ENCODE assay signal across 8 cellular contexts in the genomic region with DNA sequence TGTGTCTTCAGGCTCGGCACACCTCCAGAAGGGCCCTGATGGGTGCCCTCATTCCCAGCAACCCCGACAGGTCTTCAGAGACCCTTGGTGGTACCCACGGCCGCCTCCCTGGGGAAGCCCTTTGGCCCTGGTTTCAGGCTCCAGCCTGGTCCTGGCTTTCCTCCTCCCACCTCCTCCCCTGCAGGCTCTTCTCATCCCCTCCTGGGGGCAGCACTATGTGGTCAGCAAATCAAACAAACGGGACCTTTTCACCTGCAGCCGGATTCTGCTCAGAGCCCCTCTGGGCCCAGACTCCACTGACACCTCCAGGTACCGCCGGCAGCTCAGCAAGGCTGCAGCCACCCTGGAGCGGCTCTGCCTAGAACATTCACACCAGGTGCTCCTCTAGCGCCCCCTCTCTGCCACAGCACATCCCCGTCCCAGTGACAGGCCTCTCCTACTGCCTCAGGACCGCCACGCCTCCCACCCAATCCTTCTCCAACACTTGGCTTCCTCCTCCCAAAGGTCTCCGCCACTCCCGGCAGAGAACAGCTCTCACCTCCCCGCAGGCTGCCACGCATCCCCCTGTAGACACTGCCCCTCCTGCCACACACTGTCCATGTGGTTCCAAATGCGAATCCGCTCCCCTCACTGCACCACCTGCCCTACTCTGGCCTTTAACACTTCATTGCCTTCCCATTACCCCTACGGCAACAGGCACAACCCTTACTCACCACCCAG. TPM values are rescaled to one million over a fixed set of nuclear protein-coding genes. Genes with fewer than 3 reads are reported as not detected.
DNase-seq lines count a peak whose midpoint lies in the region; ATAC-seq and TF ChIP-seq lines count a peak whose summit lies in the region.

No MANE protein-coding gene starts in this region.

- H3K36me3 Mint-ChIP-seq in central memory CD8-positive, alpha-beta T cell (ENCODE audit: insufficient read depth): peaks cover 96% of the 10 kb centered on the region
- peaks cover 5 to 34% of the 10 kb centered on the region in 2 donors for H3K36me3 Mint-ChIP-seq in naive B cell
- peaks cover 46% of the 10 kb centered on the region for H3K36me3 Mint-ChIP-seq in activated T-helper 2 cell treated with anti-CD3 and anti-CD28 coated beads, Interferon-gamma antibody, Interleukin-2, Interleukin-4, amounts not matched to agents 10 μg/mL and 5 μg/mL and 100 μg/mL, durations not matched to agents 14 hours and 24 hours and 36 hours (ENCODE audit: low read depth)

- no peaks in the 10 kb centered on the region for H3K27me3 Mint-ChIP-seq in central memory CD8-positive, alpha-beta T cell
- no peaks in the 10 kb centered on the region for H3K27me3 Mint-ChIP-seq in naive B cell
- no peaks in the 10 kb centered on the region for H3K27me3 Mint-ChIP-seq in activated T-helper 2 cell treated with anti-CD3 and anti-CD28 coated beads, Interferon-gamma antibody, Interleukin-2, Interleukin-4, amounts not matched to agents 10 μg/mL and 5 μg/mL and 100 μg/mL, durations not matched to agents 14 hours and 24 hours and 36 hours (ENCODE audit: low read depth)

- H3K27me3 ChIP-seq in heart right ventricle: no peaks in the 10 kb centered on the region

- peaks cover 0 to 99% (median 14%) of the 10 kb centered on the region in 9 donors for H3K36me3 ChIP-seq in heart right ventricle

- H3K4me3 ChIP-seq in heart right ventricle: no peak overlapping the region

- 77 to 81% methylated on average over 20 of the region's 20 CpGs for WGBS in heart right ventricle, 2 donors

- H3K27ac ChIP-seq in heart right ventricle: no peak overlapping the region

- DNase-seq in heart right ventricle (no peak), Right ventricle myocardium superior (no peak), OCI-M1 (lab: John Stamatoyannopoulos, UW) (peak; percentile 36), naive B cell (peak; percentile 39), DMS114 treated with DMSO at 0.1 percent for 48 hours (lab: John Stamatoyannopoulos, UW; ENCODE audit: unreplicated experiment) (no peak)
- peak in 1 of 2 donors; percentile 32 for DNase-seq in central memory CD8-positive, alpha-beta T cell (ENCODE audit: low spot score in 2 of 2)
- DNase-seq in activated CD4-positive, CD25-positive, alpha-beta regulatory T cell treated with anti-CD3 and anti-CD28 coated beads, Interleukin-2, amount 50 U/mL, for 72 hours: no peak
- DNase-seq in activated T-helper 2 cell treated with anti-CD3 and anti-CD28 coated beads, Interferon-gamma antibody, Interleukin-2, Interleukin-4, amounts not matched to agents 10 μg/mL and 5 μg/mL and 100 μg/mL, durations not matched to agents 14 hours and 24 hours and 36 hours (ENCODE audit: low spot score): no peak

- ATAC-seq in heart right ventricle: peak in 1 of 8 donors; percentile 24
- ATAC-seq in Right ventricle myocardium superior (ENCODE audit: poor library complexity): no peak
- peak; percentile 29 for ATAC-seq in central memory CD8-positive, alpha-beta T cell (replicated peaks; ENCODE audit: extremely low read depth, poor library complexity, severe bottlenecking)
- peak; percentile 37 to 40 for ATAC-seq in naive B cell (ENCODE audit: low read depth in 2 of 2)

- peaks cover 6 to 26% (median 17%) of the 10 kb centered on the region in 9 donors for H3K4me1 ChIP-seq in heart right ventricle

- H3K9me3 Mint-ChIP-seq in central memory CD8-positive, alpha-beta T cell: no peaks in the 10 kb centered on the region
- H3K9me3 Mint-ChIP-seq in naive B cell: no peaks in the 10 kb centered on the region
- H3K9me3 Mint-ChIP-seq in activated T-helper 2 cell treated with anti-CD3 and anti-CD28 coated beads, Interferon-gamma antibody, Interleukin-2, Interleukin-4, amounts not matched to agents 10 μg/mL and 5 μg/mL and 100 μg/mL, durations not matched to agents 14 hours and 24 hours and 36 hours: no peaks in the 10 kb centered on the region

- H3K9me3 ChIP-seq in heart right ventricle: no peaks in the 10 kb centered on the region

- peak overlapping the region; percentile 51 for H3K4me3 Mint-ChIP-seq in central memory CD8-positive, alpha-beta T cell
- H3K4me3 Mint-ChIP-seq in naive B cell: peak overlapping the region in 1 of 8 donors; percentile 81
- no peak overlapping the region for H3K4me3 Mint-ChIP-seq in activated T-helper 2 cell treated with anti-CD3 and anti-CD28 coated beads, Interferon-gamma antibody, Interleukin-2, Interleukin-4, amounts not matched to agents 10 μg/mL and 5 μg/mL and 100 μg/mL, durations not matched to agents 14 hours and 24 hours and 36 hours (ENCODE audit: low read depth)

- intact Hi-C loops in heart right ventricle (cut with DNase I): loop anchor here (5.0 to 10.0 kb wide), 5 partner anchors 110 to 202 kb away; no protein-coding TSS in a partner anchor
- intact Hi-C loops in Right ventricle myocardium superior (cut with DNase I): loop anchor here (5.0 to 10.0 kb wide), 2 partner anchors 117 to 200 kb away; no protein-coding TSS in a partner anchor
- intact Hi-C loops in activated T-helper 2 cell treated with anti-CD3 and anti-CD28 coated beads, Interferon-gamma antibody, Interleukin-2, Interleukin-4, amounts not matched to agents 10 μg/mL and 5 μg/mL and 100 μg/mL, durations not matched to agents 14 hours and 24 hours and 36 hours (cut with micrococcal nuclease): loop anchor here (5.0 kb wide), 2 partner anchors 47 to 117 kb away; no protein-coding TSS in a partner anchor

- H3K4me1 Mint-ChIP-seq in central memory CD8-positive, alpha-beta T cell: peaks cover 34% of the 10 kb centered on the region
- peaks cover 7 to 19% (median 15%) of the 10 kb centered on the region in 3 donors for H3K4me1 Mint-ChIP-seq in naive B cell
- no peaks in the 10 kb centered on the region for H3K4me1 Mint-ChIP-seq in activated T-helper 2 cell treated with anti-CD3 and anti-CD28 coated beads, Interferon-gamma antibody, Interleukin-2, Interleukin-4, amounts not matched to agents 10 μg/mL and 5 μg/mL and 100 μg/mL, durations not matched to agents 14 hours and 24 hours and 36 hours (ENCODE audit: low read depth)

- peak overlapping the region; percentile 81 for H3K27ac Mint-ChIP-seq in central memory CD8-positive, alpha-beta T cell (ENCODE audit: low read depth)
- peak overlapping the region in 5 of 6 donors; percentile 72 to 93 (median 86) for H3K27ac Mint-ChIP-seq in naive B cell
- no peak overlapping the region for H3K27ac Mint-ChIP-seq in activated T-helper 2 cell treated with anti-CD3 and anti-CD28 coated beads, Interferon-gamma antibody, Interleukin-2, Interleukin-4, amounts not matched to agents 10 μg/mL and 5 μg/mL and 100 μg/mL, durations not matched to agents 14 hours and 24 hours and 36 hours

- peak in 8 of 9 donors; percentile 9 to 64 (median 54) for TF ChIP-seq CTCF in heart right ventricle (IDR thresholded peaks at IDR 0.05)

RNA-seq across cellular contexts. Expression of a gene that starts 12.0 kb away (rescaled TPM):
- total RNA-seq in heart right ventricle: 10 to 100 TPM in 5 of 10 donors, 1 to 10 TPM in 5; 6.5 to 21.8 (median 10.1) TPM
- polyA plus RNA-seq in heart right ventricle: 10 to 100 TPM; 11.9 to 17.0 TPM
- 11.6 TPM for total RNA-seq in Right ventricle myocardium superior
- 10 to 100 TPM in 5 of 6 donors, 1 to 10 TPM in 1; 9.0 to 40.1 (median 20.7) TPM for polyA plus RNA-seq in naive B cell (ENCODE audit: low read depth in 6 of 6)
- total RNA-seq in activated T-helper 2 cell treated with anti-CD3 and anti-CD28 coated beads, Interferon-gamma antibody, Interleukin-2, Interleukin-4, amounts not matched to agents 10 μg/mL and 5 μg/mL and 100 μg/mL, durations not matched to agents 14 hours and 24 hours and 36 hours: 92.5 and 101 TPM in 2 replicates

RNA-seq across cellular contexts. Expression of a gene that starts 21.3 kb away (rescaled TPM):
- total RNA-seq in heart right ventricle (10 to 100 TPM; 51.4 to 76.7 (median 72.5) TPM), Right ventricle myocardium superior (76.8 TPM)
- polyA plus RNA-seq in heart right ventricle (10 to 100 TPM; 29.0 to 52.1 TPM), naive B cell (ENCODE audit: low read depth in 6 of 6) (10 to 100 TPM; 42.3 to 64.2 (median 44.2) TPM)
- total RNA-seq in activated T-helper 2 cell treated with anti-CD3 and anti-CD28 coated beads, Interferon-gamma antibody, Interleukin-2, Interleukin-4, amounts not matched to agents 10 μg/mL and 5 μg/mL and 100 μg/mL, durations not matched to agents 14 hours and 24 hours and 36 hours: 77.1 and 88.4 TPM in 2 replicates

RNA-seq across cellular contexts. Expression of a gene that starts 32.8 kb away (rescaled TPM):
- total RNA-seq in heart right ventricle (10 to 100 TPM in 1 of 10 donors, 1 to 10 TPM in 9; 3.1 to 14.7 (median 5.8) TPM), Right ventricle myocardium superior (5.7 TPM)
- polyA plus RNA-seq in heart right ventricle (10 to 100 TPM in 1 of 2 donors, 1 to 10 TPM in 1; 7.7 to 27.9 TPM), naive B cell (ENCODE audit: low read depth in 6 of 6) (under 1 TPM in 3 of 6 donors, not detected in 3; 0.13 to 0.21 (median 0.16) TPM)
- total RNA-seq in activated T-helper 2 cell treated with anti-CD3 and anti-CD28 coated beads, Interferon-gamma antibody, Interleukin-2, Interleukin-4, amounts not matched to agents 10 μg/mL and 5 μg/mL and 100 μg/mL, durations not matched to agents 14 hours and 24 hours and 36 hours: 0.16 TPM in 1 of 2 replicates, not detected in the other

RNA-seq across cellular contexts. Expression of a gene that starts 53.3 kb away (rescaled TPM):
- total RNA-seq in heart right ventricle: 10 to 100 TPM; 44.2 to 75.0 (median 55.6) TPM
- 100 to 1,000 TPM; 136 to 288 TPM for polyA plus RNA-seq in heart right ventricle
- total RNA-seq in Right ventricle myocardium superior: 74.0 TPM
- polyA plus RNA-seq in naive B cell (ENCODE audit: low read depth in 6 of 6): 10 to 100 TPM; 33.1 to 54.6 (median 47.6) TPM
- 73.1 and 73.8 TPM in 2 replicates for total RNA-seq in activated T-helper 2 cell treated with anti-CD3 and anti-CD28 coated beads, Interferon-gamma antibody, Interleukin-2, Interleukin-4, amounts not matched to agents 10 μg/mL and 5 μg/mL and 100 μg/mL, durations not matched to agents 14 hours and 24 hours and 36 hours

Comparison
In these comparisons a context has a peak if more than half of its experiments do, and no peak if none do; other contexts are left out.
1. DNase-seq: peak in OCI-M1 (single experiment) and naive B cell (single experiment); none in heart right ventricle (0 of 2), Right ventricle myocardium superior (single experiment), activated CD4-positive, CD25-positive, alpha-beta regulatory T cell treated with anti-CD3 and anti-CD28 coated beads, Interleukin-2, amount 50 U/mL, for 72 hours (single experiment), DMS114 treated with DMSO at 0.1 percent for 48 hours (single experiment) and activated T-helper 2 cell treated with anti-CD3 and anti-CD28 coated beads, Interferon-gamma antibody, Interleukin-2, Interleukin-4, amounts not matched to agents 10 μg/mL and 5 μg/mL and 100 μg/mL, durations not matched to agents 14 hours and 24 hours and 36 hours (single experiment).